In genomic region chr13:50635504-50635903, GRCh38 we compare ENCODE assay signal across 1 cellular context.
TF ChIP-seq lines count a peak whose summit lies in the region.

No MANE protein-coding gene starts in this region.

TF ChIP-seq in SK-N-SH treated with all-trans-retinoic acid at 6 μM for 48 hours, 23 proteins besides CTCF, POLR2A, EP300 and RAD21 (continued from another document):
- TF ChIP-seq TSHZ2 (CRISPR knock-in tag; IDR thresholded peaks at IDR 0.05): no peak
